ENCODE assay signal across 9 cellular contexts in genomic region chr6:142802124-142802523, GRCh38.
A peak's percentile ranks its signal among the peaks of the same experiment; 100 is the strongest.
DNase-seq lines count a peak whose midpoint lies in the region; ATAC-seq, FAIRE-seq and TF ChIP-seq lines count a peak whose summit lies in the region.
"Had no signal": no experiment of that assay in that cellular context is flagged by ENCODE, and none has a peak within 500 bp of the region (broad histone marks: within the 10 kb centered on the region; RNA-seq: fewer than 3 reads in every experiment).

No MANE protein-coding gene starts in this region.

- H3K36me3 ChIP-seq in MM.1S (replicated peaks; ENCODE audit: insufficient read depth, low read length): no peaks in the 10 kb centered on the region
- H3K36me3 ChIP-seq in bronchial epithelial cell (ENCODE audit: control insufficient read depth, insufficient read depth, low read length): no peaks in the 10 kb centered on the region
- no peaks in the 10 kb centered on the region for H3K36me3 ChIP-seq in osteoblast (ENCODE audit: insufficient read depth, low read length)
- no peaks in the 10 kb centered on the region for H3K36me3 ChIP-seq in Peyer's patch

- H3K27me3 ChIP-seq in MM.1S (replicated peaks; ENCODE audit: insufficient read depth, low read length) (no peaks in the 10 kb centered on the region), bronchial epithelial cell (ENCODE audit: control insufficient read depth, insufficient read depth, low read length) (no peaks in the 10 kb centered on the region), osteoblast (ENCODE audit: insufficient read depth, low read length) (no peaks in the 10 kb centered on the region), Peyer's patch (no peaks in the 10 kb centered on the region)

- H3K79me2 ChIP-seq in MM.1S (ENCODE audit: low read length) (peaks cover 4% of the 10 kb centered on the region; the same call in 1 of the 2 replicates), osteoblast (ENCODE audit: insufficient read depth, low read length) (peaks cover 56% of the 10 kb centered on the region)

- H3K9me3 ChIP-seq in MM.1S (replicated peaks; ENCODE audit: insufficient read depth, low read length) (no peaks in the 10 kb centered on the region), osteoblast (ENCODE audit: low read depth, low read length) (no peaks in the 10 kb centered on the region), Peyer's patch (no peaks in the 10 kb centered on the region)

- TF ChIP-seq POLR2A in Peyer's patch (IDR thresholded peaks at IDR 0.05): no peak

- DNase-seq in MM.1S (peak; percentile 57), bronchial epithelial cell (ENCODE audit: low read depth) (peak; percentile 98), osteoblast (ENCODE audit: insufficient read length, low spot score, missing footprints) (peak; percentile 57), occipital lobe (lab: John Stamatoyannopoulos, UW) (no peak), Peyer's patch (no peak)

- TF ChIP-seq CTCF in MM.1S (IDR thresholded peaks at IDR 0.05; ENCODE audit: low read length) (no peak), bronchial epithelial cell (IDR thresholded peaks at IDR 0.05; ENCODE audit: insufficient read depth, low read length, severe bottlenecking) (no peak), osteoblast (IDR thresholded peaks at IDR 0.05; ENCODE audit: extremely low read depth, low read depth, low read length) (no peak), Peyer's patch (IDR thresholded peaks at IDR 0.05) (no peak)

- FAIRE-seq in bronchial epithelial cell (lab: Jason Lieb, UNC): peak; percentile 99

- ATAC-seq in GM18519 (IDR thresholded peaks at IDR 0.05; ENCODE audit: low FRiP score, unreplicated experiment) (peak; percentile 35), GM19023 (IDR thresholded peaks at IDR 0.05; ENCODE audit: unreplicated experiment) (no peak), GM21390 (IDR thresholded peaks at IDR 0.05; ENCODE audit: unreplicated experiment) (no peak)

- H3K4me3 ChIP-seq in MM.1S (ENCODE audit: low read length): no peak overlapping the region
- no peak overlapping the region for H3K4me3 ChIP-seq in bronchial epithelial cell (ENCODE audit: low read depth, low read length)
- no peak overlapping the region for H3K4me3 ChIP-seq in osteoblast (ENCODE audit: insufficient read depth, low read length)
- no peak overlapping the region for H3K4me3 ChIP-seq in Peyer's patch
- H3K4me3 ChIP-seq: skin epidermis had no signal

- H3K9ac ChIP-seq in MM.1S (ENCODE audit: low read length): no peak overlapping the region

- peaks cover 17% of the 10 kb centered on the region for H3F3A ChIP-seq in MM.1S (ENCODE audit: insufficient read depth, low read length)

- H2AFZ ChIP-seq in MM.1S (ENCODE audit: low read length) (no peak overlapping the region), osteoblast (ENCODE audit: low read length) (no peak overlapping the region)

- no peaks in the 10 kb centered on the region for H3K9me2 ChIP-seq in MM.1S (replicated peaks; ENCODE audit: insufficient read depth, low read length)

- H3K4me1 ChIP-seq in MM.1S (ENCODE audit: low read length) (peaks cover 38% of the 10 kb centered on the region), osteoblast (ENCODE audit: insufficient read depth, low read length) (peaks cover 27% of the 10 kb centered on the region), Peyer's patch (no peaks in the 10 kb centered on the region)

- 0 out of 2 replicates have a peak overlapping the region, but pooled peaks have one; percentile 5 for H3K4me2 ChIP-seq in MM.1S (ENCODE audit: low read depth, low read length)
- peak overlapping the region; percentile 12 for H3K4me2 ChIP-seq in osteoblast (ENCODE audit: insufficient read depth, low read length)

- H3K27ac ChIP-seq in MM.1S (ENCODE audit: low read length) (no peak overlapping the region; the same call in 1 of the 2 replicates), osteoblast (ENCODE audit: low read depth, low read length) (peak overlapping the region; percentile 83), Peyer's patch (no peak overlapping the region)
- H3K27ac ChIP-seq: skin epidermis had no signal

- H4K20me1 ChIP-seq in MM.1S (ENCODE audit: insufficient read depth, low read length) (no peaks in the 10 kb centered on the region), osteoblast (ENCODE audit: insufficient read depth, low read length) (no peaks in the 10 kb centered on the region)

Comparison
In these comparisons a context has a peak if more than half of its experiments do, and no peak if none do; other contexts are left out.
1. DNase-seq: peak in MM.1S (single experiment), bronchial epithelial cell (single experiment) and osteoblast (single experiment); none in occipital lobe (single experiment) and Peyer's patch (0 of 3).